18 cellular contexts compared by ENCODE assay signal in genomic region chr1:228205526-228206436, GRCh38. TPM values are rescaled to one million over a fixed set of nuclear protein-coding genes. Genes with fewer than 3 reads are reported as not detected.
DNase-seq lines count a peak whose midpoint lies in the region; ATAC-seq and TF ChIP-seq lines count a peak whose summit lies in the region.
"Had no signal": no experiment of that assay in that cellular context is flagged by ENCODE, and none has a peak within 500 bp of the region (broad histone marks: within the 10 kb centered on the region; RNA-seq: fewer than 3 reads in every experiment).

No MANE protein-coding gene starts in this region.

- H3K36me3 ChIP-seq in left ventricle myocardium inferior (peaks cover 4% of the 10 kb centered on the region), osteoblast (ENCODE audit: insufficient read depth, low read length) (no peaks in the 10 kb centered on the region)
- H3K36me3 ChIP-seq: BE2C, SJCRH30 had no signal

- TF ChIP-seq CTCF in left ventricle myocardium inferior (IDR thresholded peaks at IDR 0.05; ENCODE audit: borderline replicate concordance) = no peak
- no peak for TF ChIP-seq CTCF in osteoblast (IDR thresholded peaks at IDR 0.05; ENCODE audit: extremely low read depth, low read depth, low read length)

- H3K27ac ChIP-seq in left ventricle myocardium inferior (replicated peaks) (peak overlapping the region; percentile 98), osteoblast (ENCODE audit: low read depth, low read length) (no peak overlapping the region)
- H3K27ac ChIP-seq: 22Rv1, coronary artery, SJCRH30, upper lobe of left lung had no signal

- H3K79me2 ChIP-seq in osteoblast (ENCODE audit: insufficient read depth, low read length) = no peaks in the 10 kb centered on the region

- H4K20me1 ChIP-seq in osteoblast (ENCODE audit: insufficient read depth, low read length) = no peaks in the 10 kb centered on the region

- H3K27me3 ChIP-seq in left ventricle myocardium inferior (ENCODE audit: low read depth) = peaks cover 9% of the 10 kb centered on the region
- H3K27me3 ChIP-seq in osteoblast (ENCODE audit: insufficient read depth, low read length) = peaks cover 9% of the 10 kb centered on the region
- H3K27me3 ChIP-seq: BE2C, upper lobe of left lung had no signal

- H3K4me1 ChIP-seq in left ventricle myocardium inferior (peaks cover 52% of the 10 kb centered on the region), osteoblast (ENCODE audit: insufficient read depth, low read length) (no peaks in the 10 kb centered on the region)
- H3K4me1 ChIP-seq: BE2C had no signal

- no peak for ATAC-seq in HG03025 (IDR thresholded peaks at IDR 0.05; ENCODE audit: low FRiP score, unreplicated experiment)

- no peak overlapping the region for H2AFZ ChIP-seq in osteoblast (ENCODE audit: low read length)

- intact Hi-C loops in left ventricle myocardium inferior (cut with micrococcal nuclease) = no loop called here

- peak; percentile 31 for DNase-seq in DMS53 (lab: John Stamatoyannopoulos, UW)
- no peak for DNase-seq in DMS53 treated with DMSO at 0.1 percent for 48 hours (lab: John Stamatoyannopoulos, UW; ENCODE audit: unreplicated experiment)
- DNase-seq in NCI-H2227 (lab: John Stamatoyannopoulos, UW; ENCODE audit: unreplicated experiment) = peak; percentile 36
- no peak for DNase-seq in left ventricle myocardium inferior
- DNase-seq in osteoblast (ENCODE audit: insufficient read length, low spot score, missing footprints) = peak; percentile 80
- no peak for DNase-seq in inferior parietal cortex (ENCODE audit: extremely low spot score)
- DNase-seq in dedifferentiated amniotic fluid mesenchymal stem cell (ENCODE audit: extremely low spot score) = no peak
- DNase-seq: activated B cell treated with CpG ODN at 0.5 μM for 24 hours, anterior cingulate cortex, BE2C, foreskin melanocyte, NCI-H1694 treated with DMSO at 0.1 percent for 48 hours, NCI-H446 treated with DMSO at 0.1 percent for 48 hours had no signal

- H3K4me3 ChIP-seq in left ventricle myocardium inferior (no peak overlapping the region), osteoblast (ENCODE audit: insufficient read depth, low read length) (no peak overlapping the region)
- H3K4me3 ChIP-seq: coronary artery, SJCRH30, upper lobe of left lung had no signal

- no peak overlapping the region for H3K4me2 ChIP-seq in osteoblast (ENCODE audit: insufficient read depth, low read length)

- H3K9me3 ChIP-seq in left ventricle myocardium inferior (replicated peaks) (no peaks in the 10 kb centered on the region), osteoblast (ENCODE audit: low read depth, low read length) (no peaks in the 10 kb centered on the region)
- H3K9me3 ChIP-seq: BE2C, SJCRH30, upper lobe of left lung had no signal

RNA-seq across cellular contexts. Expression of gene OBSCN, which starts 2.1 kb away (rescaled TPM):
- total RNA-seq in left ventricle myocardium inferior (316 TPM), osteoblast (2.9 and 3.2 TPM in 2 replicates)

RNA-seq across cellular contexts. Expression of gene IBA57, which starts 40.2 kb away (rescaled TPM):
- 15.0 TPM for total RNA-seq in left ventricle myocardium inferior
- 4.4 and 4.7 TPM in 2 replicates for total RNA-seq in osteoblast

RNA-seq across cellular contexts. Expression of gene GJC2, which starts 56.1 kb away (rescaled TPM):
- total RNA-seq in left ventricle myocardium inferior = 1.0 TPM
- total RNA-seq in osteoblast = 0.88 and 1.4 TPM in 2 replicates

Comparison
In these comparisons a context has a peak if more than half of its experiments do, and no peak if none do; other contexts are left out.
1. DNase-seq: peak in DMS53 (single experiment), NCI-H2227 (single experiment) and osteoblast (single experiment); none in DMS53 treated with DMSO at 0.1 percent for 48 hours (single experiment), left ventricle myocardium inferior (single experiment), inferior parietal cortex (single experiment) and dedifferentiated amniotic fluid mesenchymal stem cell (single experiment).
2. RNA of gene OBSCN, which starts 2.1 kb away (total RNA-seq): 316 TPM in left ventricle myocardium inferior (single experiment); 2.9 to 3.2 TPM in osteoblast; every median in the first group is over 10 times any median in the second.